8 cellular contexts compared by ENCODE assay signal in genomic region chr13:74288361-74288911, GRCh38.
A peak's percentile ranks its signal among the peaks of the same experiment; 100 is the strongest.
DNase-seq lines count a peak whose midpoint lies in the region; TF ChIP-seq lines count a peak whose summit lies in the region.

No MANE protein-coding gene starts in this region.

- peaks cover 3% of the 10 kb centered on the region for H3K27me3 Mint-ChIP-seq in activated naive CD4-positive, alpha-beta T cell treated with anti-CD3 and anti-CD28 coated beads, Interleukin-2, amount 10 ng/mL, durations not matched to agents 7 days and 5 days

- H3K27ac Mint-ChIP-seq in activated naive CD4-positive, alpha-beta T cell treated with anti-CD3 and anti-CD28 coated beads, Interleukin-2, amount 10 ng/mL, durations not matched to agents 7 days and 5 days = peak overlapping the region; percentile 88

- H3K9me3 Mint-ChIP-seq in activated naive CD4-positive, alpha-beta T cell treated with anti-CD3 and anti-CD28 coated beads, Interleukin-2, amount 10 ng/mL, durations not matched to agents 7 days and 5 days = no peaks in the 10 kb centered on the region

- intact Hi-C loops in left ventricle myocardium inferior (cut with micrococcal nuclease) = loop anchor here (10.0 kb wide), 1 partner anchor 454 kb away; no protein-coding TSS in a partner anchor

- H3K4me3 Mint-ChIP-seq in activated naive CD4-positive, alpha-beta T cell treated with anti-CD3 and anti-CD28 coated beads, Interleukin-2, amount 10 ng/mL, durations not matched to agents 7 days and 5 days = peak overlapping the region; percentile 57

- TF ChIP-seq CTCF in GM06990 (IDR thresholded peaks at IDR 0.05; ENCODE audit: insufficient read depth, low read length, poor library complexity, severe bottlenecking) (no peak), left ventricle myocardium inferior (IDR thresholded peaks at IDR 0.05; ENCODE audit: borderline replicate concordance) (no peak), WERI-Rb-1 (IDR thresholded peaks at IDR 0.05; ENCODE audit: low read depth, low read length) (no peak)

- CTCF ChIA-PET in activated naive CD4-positive, alpha-beta T cell treated with anti-CD3 and anti-CD28 coated beads, Interleukin-2, amount 10 ng/mL, durations not matched to agents 7 days and 5 days (lab: Charles Lee) = interaction anchor here (0.5 to 3.4 kb wide), 21 partner anchors 9 to 1141 kb away, joined by 3 to 29 read pairs (median 4); partner anchors contain the start of gene KLF12

- no peaks in the 10 kb centered on the region for H3K36me3 Mint-ChIP-seq in activated naive CD4-positive, alpha-beta T cell treated with anti-CD3 and anti-CD28 coated beads, Interleukin-2, amount 10 ng/mL, durations not matched to agents 7 days and 5 days

- peaks cover 48% of the 10 kb centered on the region for H3K4me1 Mint-ChIP-seq in activated naive CD4-positive, alpha-beta T cell treated with anti-CD3 and anti-CD28 coated beads, Interleukin-2, amount 10 ng/mL, durations not matched to agents 7 days and 5 days

- H3K4me1 ChIP-seq in left ventricle myocardium inferior = peaks cover 30% of the 10 kb centered on the region

- no peaks in the 10 kb centered on the region for H3K27me3 ChIP-seq in GM06990 (replicated peaks; ENCODE audit: control insufficient read depth, insufficient read depth, low read length)
- H3K27me3 ChIP-seq in left ventricle myocardium inferior (ENCODE audit: low read depth) = no peaks in the 10 kb centered on the region
- H3K27me3 ChIP-seq in WERI-Rb-1 (ENCODE audit: insufficient read depth, low read depth, severe bottlenecking) = no peaks in the 10 kb centered on the region

- no peaks in the 10 kb centered on the region for H3K9me3 ChIP-seq in left ventricle myocardium inferior (replicated peaks)
- no peaks in the 10 kb centered on the region for H3K9me3 ChIP-seq in WERI-Rb-1 (ENCODE audit: severe bottlenecking)

- H3K36me3 ChIP-seq in GM06990 (ENCODE audit: control insufficient read depth, insufficient read depth, low read length) (no peaks in the 10 kb centered on the region), left ventricle myocardium inferior (no peaks in the 10 kb centered on the region), WERI-Rb-1 (no peaks in the 10 kb centered on the region)

- DNase-seq in GM06990 (ENCODE audit: extremely low read depth, insufficient read length) = no peak
- peak; percentile 93 for DNase-seq in NCI-H748 (lab: John Stamatoyannopoulos, UW; ENCODE audit: unreplicated experiment)
- DNase-seq in activated naive CD4-positive, alpha-beta T cell treated with anti-CD3 and anti-CD28 coated beads, Interleukin-2, amount 10 ng/mL, durations not matched to agents 7 days and 5 days = peak; percentile 42
- peak; percentile 26 for DNase-seq in left ventricle myocardium inferior
- DNase-seq in renal cortical epithelial cell (ENCODE audit: low read depth) = peak; percentile 17
- no peak for DNase-seq in WERI-Rb-1
- no peak for DNase-seq in 8988T
- DNase-seq in GM19240 (ENCODE audit: insufficient read length, low spot score) = no peak

- H3K27ac ChIP-seq in left ventricle myocardium inferior (replicated peaks) = peak overlapping the region; percentile 60
- H3K27ac ChIP-seq in WERI-Rb-1 = no peak overlapping the region

- H3K4me3 ChIP-seq in GM06990 (replicated peaks; ENCODE audit: low read depth, low read length) (peak overlapping the region; percentile 13; the same call in 1 of the 2 replicates), left ventricle myocardium inferior (peak overlapping the region; percentile 54), WERI-Rb-1 (ENCODE audit: low read depth, low read length) (no peak overlapping the region)

Comparison
In these comparisons a context has a peak if more than half of its experiments do, and no peak if none do; other contexts are left out.
1. DNase-seq: peak in NCI-H748 (single experiment), activated naive CD4-positive, alpha-beta T cell treated with anti-CD3 and anti-CD28 coated beads, Interleukin-2, amount 10 ng/mL, durations not matched to agents 7 days and 5 days (single experiment), left ventricle myocardium inferior (single experiment) and renal cortical epithelial cell (single experiment); none in GM06990 (single experiment), WERI-Rb-1 (single experiment), 8988T (single experiment) and GM19240 (single experiment).